In the genomic region with DNA sequence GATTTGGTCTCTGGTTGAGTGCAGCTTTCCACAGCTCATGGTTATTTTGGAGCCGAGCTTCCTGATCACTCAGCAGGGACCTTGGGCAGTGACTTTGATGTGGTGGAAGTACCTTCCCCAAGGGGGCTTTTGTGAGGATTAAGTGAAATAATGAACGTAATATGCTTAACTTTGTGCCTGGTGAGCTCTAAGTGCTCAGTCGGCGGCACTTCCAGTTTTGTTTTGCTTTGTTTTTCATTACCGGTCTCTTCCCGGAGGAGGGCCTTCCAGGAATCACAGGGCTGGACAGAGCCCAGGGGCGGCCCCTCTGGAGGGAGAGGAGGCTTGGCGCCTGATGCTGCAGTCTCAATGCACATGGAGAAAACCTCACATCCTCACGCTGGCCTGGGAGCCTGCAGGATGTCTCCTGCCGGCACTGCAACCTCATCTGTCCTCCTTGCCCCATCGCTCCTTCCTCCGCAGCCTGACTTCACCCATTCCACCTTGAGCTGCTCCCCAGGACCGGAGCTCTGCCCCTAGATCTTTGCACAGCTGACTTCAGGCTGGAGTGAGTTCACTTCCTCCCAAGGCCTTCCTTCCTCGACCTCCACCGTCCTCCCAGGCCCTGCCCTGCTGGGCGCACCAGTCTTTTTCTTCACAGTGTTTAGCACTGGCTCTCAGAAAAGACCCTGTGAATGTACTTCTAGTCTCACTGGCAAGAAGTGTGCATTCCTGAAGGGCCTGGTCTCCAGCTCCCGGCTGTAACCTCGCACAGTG, we compare ENCODE assay signal across 8 cellular contexts. TPM values are rescaled to one million over a fixed set of nuclear protein-coding genes. Genes with fewer than 3 reads are reported as not detected.
DNase-seq lines count a peak whose midpoint lies in the region; ATAC-seq, FAIRE-seq and TF ChIP-seq lines count a peak whose summit lies in the region.

No MANE protein-coding gene starts in this region.

- H3K9me3 ChIP-seq in mononuclear cell (ENCODE audit: low read depth, low read length): no peaks in the 10 kb centered on the region
- H3K9me3 ChIP-seq in upper lobe of left lung: no peaks in the 10 kb centered on the region

- CTCF ChIA-PET in T-cell (lab: Charles Lee): interaction anchor here (0.7 to 4.2 kb wide), 12 partner anchors 13 to 56 kb away, joined by 3 to 42 read pairs (median 6); no protein-coding TSS in a partner anchor

- H3K4me3 ChIP-seq in GM12875 (ENCODE audit: low read depth, low read length): peak overlapping the region; percentile 96
- peak overlapping the region; percentile 59 for H3K4me3 ChIP-seq in mononuclear cell (ENCODE audit: low read length)
- H3K4me3 ChIP-seq in upper lobe of left lung: peak overlapping the region; percentile 73 to 91 (median 84)

- peak in 1 of 34 experiments; percentile 30 for DNase-seq in T-cell
- no peak for DNase-seq in upper lobe of left lung
- DNase-seq in NCI-H1105 (lab: John Stamatoyannopoulos, UW): no peak
- DNase-seq in NCI-H2196 (lab: John Stamatoyannopoulos, UW; ENCODE audit: unreplicated experiment): no peak
- DNase-seq in D341Med (ENCODE audit: low spot score): no peak

- TF ChIP-seq EP300 in upper lobe of left lung (IDR thresholded peaks at IDR 0.05): no peak

- POLR2A ChIA-PET in T-cell (lab: Charles Lee): interaction anchor here in 1 of 2 donors (0.6 to 1.1 kb wide), 2 partner anchors 9 to 265 kb away, joined by 3 read pairs; no protein-coding TSS in a partner anchor

- peaks cover 68 to 78% (median 70%) of the 10 kb centered on the region in 3 donors for H3K4me1 Mint-ChIP-seq in T-cell

- TF ChIP-seq CTCF in GM12875 (IDR thresholded peaks at IDR 0.05; ENCODE audit: borderline replicate concordance, insufficient read depth, low read depth, low read length): no peak
- TF ChIP-seq CTCF in upper lobe of left lung (IDR thresholded peaks at IDR 0.05): no peak

- H3K36me3 Mint-ChIP-seq in T-cell: peaks cover 18% of the 10 kb centered on the region

- H3K9me3 Mint-ChIP-seq in T-cell: no peaks in the 10 kb centered on the region

- H3K36me3 ChIP-seq in upper lobe of left lung: peaks cover 0 to 3% (median 0%) of the 10 kb centered on the region in 4 donors

- H3K4me3 Mint-ChIP-seq in T-cell: peak overlapping the region; percentile 88 to 93 (median 89)

- H3K27me3 ChIP-seq in mononuclear cell (ENCODE audit: insufficient read depth, low read length): no peaks in the 10 kb centered on the region
- H3K27me3 ChIP-seq in upper lobe of left lung: no peaks in the 10 kb centered on the region

- H3K27me3 Mint-ChIP-seq in T-cell: no peaks in the 10 kb centered on the region

- ATAC-seq in T-cell (replicated peaks in 1 of 4) (no peak), upper lobe of left lung (ENCODE audit: low FRiP score in 2 of 2) (peak in 1 of 2 donors; percentile 48)

- peak overlapping the region; percentile 95 to 97 for H3K27ac Mint-ChIP-seq in T-cell

- 30 to 38% methylated on average over 18 of the region's 18 CpGs for WGBS in upper lobe of left lung, 2 donors

- peak overlapping the region; percentile 74 to 91 (median 84) for H3K27ac ChIP-seq in upper lobe of left lung

- H3K4me1 ChIP-seq in mononuclear cell (ENCODE audit: insufficient read depth, low read length) (peaks cover 71% of the 10 kb centered on the region), upper lobe of left lung (peaks cover 46 to 69% (median 62%) of the 10 kb centered on the region in 4 donors)

- peak; percentile 29 for FAIRE-seq in endometrium (lab: Jason Lieb, UNC)

- TF ChIP-seq POLR2A in upper lobe of left lung (IDR thresholded peaks at IDR 0.05): no peak

RNA-seq across cellular contexts. Expression of a gene that starts 1.6 kb away (rescaled TPM):
- 10 to 100 TPM; 13.2 to 42.6 (median 34.5) TPM for total RNA-seq in T-cell
- 13.1 TPM for total RNA-seq in mononuclear cell
- total RNA-seq in upper lobe of left lung: 10 to 100 TPM; 10.6 to 21.0 (median 14.2) TPM

RNA-seq across cellular contexts. Expression of a gene that starts 48.2 kb away (rescaled TPM):
- total RNA-seq in T-cell (10 to 100 TPM; 25.1 to 38.7 (median 34.2) TPM), mononuclear cell (8.8 TPM), upper lobe of left lung (10 to 100 TPM; 11.4 to 30.4 (median 21.4) TPM)
